Comparison of ENCODE assay signal across 2 cellular contexts in the genomic region with DNA sequence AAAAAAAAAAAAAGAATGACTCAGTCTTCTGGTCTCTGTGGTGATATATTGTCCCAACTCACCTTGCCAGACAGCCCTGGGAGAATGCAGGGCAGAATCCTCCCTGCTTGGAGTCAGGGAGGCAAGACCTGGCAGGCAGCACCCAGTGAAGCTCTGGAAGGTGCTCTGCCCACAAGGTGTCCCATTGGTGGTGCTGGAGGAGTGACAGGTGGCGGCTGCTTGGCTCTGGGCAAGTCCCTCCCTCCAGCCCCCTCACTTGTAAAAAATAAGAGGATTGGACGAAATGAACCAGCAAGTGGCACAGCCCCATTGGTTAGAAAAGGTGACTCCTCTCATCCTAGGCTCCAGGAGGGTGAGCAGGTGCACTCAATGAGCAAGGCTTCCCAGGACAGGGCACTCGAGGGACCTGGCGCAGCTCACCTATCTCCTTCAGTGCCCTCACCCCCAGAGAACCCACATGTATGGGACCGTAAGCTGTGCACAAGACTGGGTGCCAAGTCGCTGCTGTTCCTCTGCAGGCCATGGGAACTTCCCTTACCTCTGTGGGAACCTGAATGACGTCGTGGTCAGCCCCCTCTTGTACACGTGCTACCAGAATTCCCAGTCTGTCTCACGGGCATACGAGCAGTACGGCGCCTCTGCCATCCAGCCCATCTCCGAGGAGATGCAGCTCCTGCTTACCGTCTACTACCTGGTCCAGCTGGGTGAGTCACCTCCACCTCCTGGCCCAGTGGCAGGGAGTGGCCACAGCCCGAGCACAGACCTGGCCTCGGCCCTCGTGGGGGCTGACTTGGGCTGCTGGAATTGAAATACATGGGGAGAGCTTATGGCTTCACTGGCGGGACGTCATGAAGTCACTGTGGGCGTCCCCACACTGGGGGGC.
TF ChIP-seq lines count a peak whose summit lies in the region.

No MANE protein-coding gene starts in this region.

TF ChIP-seq in WTC11, 78 proteins besides CTCF, POLR2A, EP300 and RAD21:
- TF ChIP-seq SMAD4 (CRISPR knock-in tag; IDR thresholded peaks at IDR 0.05), result no peak

TF ChIP-seq in HepG2, 621 proteins besides CTCF, POLR2A, EP300 and RAD21 (continues in another document):
- TF ChIP-seq ESRRA (CRISPR knock-in tag; IDR thresholded peaks at IDR 0.05; ENCODE audit: low read depth), result no peak
- TF ChIP-seq, protein P1, sequence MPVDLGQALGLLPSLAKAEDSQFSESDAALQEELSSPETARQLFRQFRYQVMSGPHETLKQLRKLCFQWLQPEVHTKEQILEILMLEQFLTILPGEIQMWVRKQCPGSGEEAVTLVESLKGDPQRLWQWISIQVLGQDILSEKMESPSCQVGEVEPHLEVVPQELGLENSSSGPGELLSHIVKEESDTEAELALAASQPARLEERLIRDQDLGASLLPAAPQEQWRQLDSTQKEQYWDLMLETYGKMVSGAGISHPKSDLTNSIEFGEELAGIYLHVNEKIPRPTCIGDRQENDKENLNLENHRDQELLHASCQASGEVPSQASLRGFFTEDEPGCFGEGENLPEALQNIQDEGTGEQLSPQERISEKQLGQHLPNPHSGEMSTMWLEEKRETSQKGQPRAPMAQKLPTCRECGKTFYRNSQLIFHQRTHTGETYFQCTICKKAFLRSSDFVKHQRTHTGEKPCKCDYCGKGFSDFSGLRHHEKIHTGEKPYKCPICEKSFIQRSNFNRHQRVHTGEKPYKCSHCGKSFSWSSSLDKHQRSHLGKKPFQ (CRISPR knock-in tag; IDR thresholded peaks at IDR 0.05; ENCODE audit: insufficient replicate concordance), result no peak
- TF ChIP-seq SALL1 (CRISPR knock-in tag; IDR thresholded peaks at IDR 0.05), result no peak; the same call in 1 of the 2 replicates
- TF ChIP-seq PPARG (CRISPR knock-in tag; conservative IDR thresholded peaks at IDR 0.05), result no peak
- TF ChIP-seq ATF1 (CRISPR knock-in tag; IDR thresholded peaks at IDR 0.05), result no peak
- no peak for TF ChIP-seq ZNF772 (CRISPR knock-in tag; IDR thresholded peaks at IDR 0.05)
- TF ChIP-seq NFYB (CRISPR knock-in tag; IDR thresholded peaks at IDR 0.05), result no peak
- TF ChIP-seq ZNF225 (CRISPR knock-in tag; IDR thresholded peaks at IDR 0.05), result peak; percentile 46; the same call in 1 of the 2 replicates
- TF ChIP-seq ZFP1 (CRISPR knock-in tag; IDR thresholded peaks at IDR 0.05), result no peak
- TF ChIP-seq, protein P2, sequence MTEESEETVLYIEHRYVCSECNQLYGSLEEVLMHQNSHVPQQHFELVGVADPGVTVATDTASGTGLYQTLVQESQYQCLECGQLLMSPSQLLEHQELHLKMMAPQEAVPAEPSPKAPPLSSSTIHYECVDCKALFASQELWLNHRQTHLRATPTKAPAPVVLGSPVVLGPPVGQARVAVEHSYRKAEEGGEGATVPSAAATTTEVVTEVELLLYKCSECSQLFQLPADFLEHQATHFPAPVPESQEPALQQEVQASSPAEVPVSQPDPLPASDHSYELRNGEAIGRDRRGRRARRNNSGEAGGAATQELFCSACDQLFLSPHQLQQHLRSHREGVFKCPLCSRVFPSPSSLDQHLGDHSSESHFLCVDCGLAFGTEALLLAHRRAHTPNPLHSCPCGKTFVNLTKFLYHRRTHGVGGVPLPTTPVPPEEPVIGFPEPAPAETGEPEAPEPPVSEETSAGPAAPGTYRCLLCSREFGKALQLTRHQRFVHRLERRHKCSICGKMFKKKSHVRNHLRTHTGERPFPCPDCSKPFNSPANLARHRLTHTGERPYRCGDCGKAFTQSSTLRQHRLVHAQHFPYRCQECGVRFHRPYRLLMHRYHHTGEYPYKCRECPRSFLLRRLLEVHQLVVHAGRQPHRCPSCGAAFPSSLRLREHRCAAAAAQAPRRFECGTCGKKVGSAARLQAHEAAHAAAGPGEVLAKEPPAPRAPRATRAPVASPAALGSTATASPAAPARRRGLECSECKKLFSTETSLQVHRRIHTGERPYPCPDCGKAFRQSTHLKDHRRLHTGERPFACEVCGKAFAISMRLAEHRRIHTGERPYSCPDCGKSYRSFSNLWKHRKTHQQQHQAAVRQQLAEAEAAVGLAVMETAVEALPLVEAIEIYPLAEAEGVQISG (CRISPR knock-in tag; IDR thresholded peaks at IDR 0.05), result no peak
- peak; percentile 16 for TF ChIP-seq POLR2AphosphoS5 (IDR thresholded peaks at IDR 0.05; ENCODE audit: low read depth, low read length)
- TF ChIP-seq, protein P3, sequence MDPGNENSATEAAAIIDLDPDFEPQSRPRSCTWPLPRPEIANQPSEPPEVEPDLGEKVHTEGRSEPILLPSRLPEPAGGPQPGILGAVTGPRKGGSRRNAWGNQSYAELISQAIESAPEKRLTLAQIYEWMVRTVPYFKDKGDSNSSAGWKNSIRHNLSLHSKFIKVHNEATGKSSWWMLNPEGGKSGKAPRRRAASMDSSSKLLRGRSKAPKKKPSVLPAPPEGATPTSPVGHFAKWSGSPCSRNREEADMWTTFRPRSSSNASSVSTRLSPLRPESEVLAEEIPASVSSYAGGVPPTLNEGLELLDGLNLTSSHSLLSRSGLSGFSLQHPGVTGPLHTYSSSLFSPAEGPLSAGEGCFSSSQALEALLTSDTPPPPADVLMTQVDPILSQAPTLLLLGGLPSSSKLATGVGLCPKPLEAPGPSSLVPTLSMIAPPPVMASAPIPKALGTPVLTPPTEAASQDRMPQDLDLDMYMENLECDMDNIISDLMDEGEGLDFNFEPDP (CRISPR knock-in tag; conservative IDR thresholded peaks at IDR 0.05), result no peak
- TF ChIP-seq, protein P4, sequence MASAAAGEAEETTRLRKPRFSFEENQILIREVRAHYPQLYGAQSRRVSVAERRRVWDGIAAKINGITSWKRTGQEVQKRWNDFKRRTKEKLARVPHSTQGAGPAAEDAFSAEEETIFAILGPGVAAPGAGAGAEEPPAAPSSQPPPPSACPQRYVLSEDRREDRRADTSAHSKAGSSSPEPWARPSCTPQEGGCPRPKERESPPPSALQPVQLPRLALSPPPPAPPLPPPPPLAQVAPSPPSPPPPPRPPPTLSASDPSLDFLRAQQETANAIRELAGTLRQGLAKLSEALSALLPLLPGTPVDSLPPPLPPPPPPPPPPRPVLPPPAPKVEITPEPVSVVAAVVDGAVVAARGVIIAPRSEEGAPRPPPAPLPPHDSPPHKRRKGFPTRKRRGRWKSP (CRISPR knock-in tag; IDR thresholded peaks at IDR 0.05), result no peak
- TF ChIP-seq RORA (CRISPR knock-in tag; IDR thresholded peaks at IDR 0.05), result no peak
- TF ChIP-seq FOXM1 (CRISPR knock-in tag; IDR thresholded peaks at IDR 0.05), result no peak
- no peak for TF ChIP-seq ZNF326 (CRISPR knock-in tag; IDR thresholded peaks at IDR 0.05; ENCODE audit: borderline replicate concordance)
- TF ChIP-seq ZSCAN22 (CRISPR knock-in tag; IDR thresholded peaks at IDR 0.05), result no peak
- peak; percentile 85; the same call in 1 of the 2 replicates for TF ChIP-seq HOXA7 (CRISPR knock-in tag; IDR thresholded peaks at IDR 0.05)
- TF ChIP-seq, protein P5, sequence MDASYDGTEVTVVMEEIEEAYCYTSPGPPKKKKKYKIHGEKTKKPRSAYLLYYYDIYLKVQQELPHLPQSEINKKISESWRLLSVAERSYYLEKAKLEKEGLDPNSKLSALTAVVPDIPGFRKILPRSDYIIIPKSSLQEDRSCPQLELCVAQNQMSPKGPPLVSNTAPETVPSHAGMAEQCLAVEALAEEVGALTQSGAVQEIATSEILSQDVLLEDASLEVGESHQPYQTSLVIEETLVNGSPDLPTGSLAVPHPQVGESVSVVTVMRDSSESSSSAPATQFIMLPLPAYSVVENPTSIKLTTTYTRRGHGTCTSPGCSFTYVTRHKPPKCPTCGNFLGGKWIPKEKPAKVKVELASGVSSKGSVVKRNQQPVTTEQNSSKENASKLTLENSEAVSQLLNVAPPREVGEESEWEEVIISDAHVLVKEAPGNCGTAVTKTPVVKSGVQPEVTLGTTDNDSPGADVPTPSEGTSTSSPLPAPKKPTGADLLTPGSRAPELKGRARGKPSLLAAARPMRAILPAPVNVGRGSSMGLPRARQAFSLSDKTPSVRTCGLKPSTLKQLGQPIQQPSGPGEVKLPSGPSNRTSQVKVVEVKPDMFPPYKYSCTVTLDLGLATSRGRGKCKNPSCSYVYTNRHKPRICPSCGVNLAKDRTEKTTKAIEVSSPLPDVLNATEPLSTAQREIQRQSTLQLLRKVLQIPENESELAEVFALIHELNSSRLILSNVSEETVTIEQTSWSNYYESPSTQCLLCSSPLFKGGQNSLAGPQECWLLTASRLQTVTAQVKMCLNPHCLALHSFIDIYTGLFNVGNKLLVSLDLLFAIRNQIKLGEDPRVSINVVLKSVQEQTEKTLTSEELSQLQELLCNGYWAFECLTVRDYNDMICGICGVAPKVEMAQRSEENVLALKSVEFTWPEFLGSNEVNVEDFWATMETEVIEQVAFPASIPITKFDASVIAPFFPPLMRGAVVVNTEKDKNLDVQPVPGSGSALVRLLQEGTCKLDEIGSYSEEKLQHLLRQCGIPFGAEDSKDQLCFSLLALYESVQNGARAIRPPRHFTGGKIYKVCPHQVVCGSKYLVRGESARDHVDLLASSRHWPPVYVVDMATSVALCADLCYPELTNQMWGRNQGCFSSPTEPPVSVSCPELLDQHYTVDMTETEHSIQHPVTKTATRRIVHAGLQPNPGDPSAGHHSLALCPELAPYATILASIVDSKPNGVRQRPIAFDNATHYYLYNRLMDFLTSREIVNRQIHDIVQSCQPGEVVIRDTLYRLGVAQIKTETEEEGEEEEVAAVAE (CRISPR knock-in tag; IDR thresholded peaks at IDR 0.05; ENCODE audit: borderline replicate concordance), result no peak
- no peak for TF ChIP-seq NFRKB (IDR thresholded peaks at IDR 0.05)
- TF ChIP-seq ZNF775 (CRISPR knock-in tag; IDR thresholded peaks at IDR 0.05; ENCODE audit: borderline replicate concordance), result no peak
- TF ChIP-seq SP4 (CRISPR knock-in tag; IDR thresholded peaks at IDR 0.05), result peak; percentile 16; the same call in 1 of the 2 replicates
- no peak for TF ChIP-seq ZNF546 (CRISPR knock-in tag; conservative IDR thresholded peaks at IDR 0.05)
- peak; percentile 41; the same call in 1 of the 2 replicates for TF ChIP-seq REL (CRISPR knock-in tag; conservative IDR thresholded peaks at IDR 0.05)
- peak; percentile 63 for TF ChIP-seq AGO2 (optimal IDR thresholded peaks at IDR 0.05; ENCODE audit: low read depth, low read length)
- TF ChIP-seq POLR2G (IDR thresholded peaks at IDR 0.05; ENCODE audit: low read depth, low read length), result peak; percentile 47; the same call in 1 of the 2 replicates
- TF ChIP-seq MATR3 (CRISPR knock-in tag; IDR thresholded peaks at IDR 0.05), result no peak
- TF ChIP-seq, protein P6, sequence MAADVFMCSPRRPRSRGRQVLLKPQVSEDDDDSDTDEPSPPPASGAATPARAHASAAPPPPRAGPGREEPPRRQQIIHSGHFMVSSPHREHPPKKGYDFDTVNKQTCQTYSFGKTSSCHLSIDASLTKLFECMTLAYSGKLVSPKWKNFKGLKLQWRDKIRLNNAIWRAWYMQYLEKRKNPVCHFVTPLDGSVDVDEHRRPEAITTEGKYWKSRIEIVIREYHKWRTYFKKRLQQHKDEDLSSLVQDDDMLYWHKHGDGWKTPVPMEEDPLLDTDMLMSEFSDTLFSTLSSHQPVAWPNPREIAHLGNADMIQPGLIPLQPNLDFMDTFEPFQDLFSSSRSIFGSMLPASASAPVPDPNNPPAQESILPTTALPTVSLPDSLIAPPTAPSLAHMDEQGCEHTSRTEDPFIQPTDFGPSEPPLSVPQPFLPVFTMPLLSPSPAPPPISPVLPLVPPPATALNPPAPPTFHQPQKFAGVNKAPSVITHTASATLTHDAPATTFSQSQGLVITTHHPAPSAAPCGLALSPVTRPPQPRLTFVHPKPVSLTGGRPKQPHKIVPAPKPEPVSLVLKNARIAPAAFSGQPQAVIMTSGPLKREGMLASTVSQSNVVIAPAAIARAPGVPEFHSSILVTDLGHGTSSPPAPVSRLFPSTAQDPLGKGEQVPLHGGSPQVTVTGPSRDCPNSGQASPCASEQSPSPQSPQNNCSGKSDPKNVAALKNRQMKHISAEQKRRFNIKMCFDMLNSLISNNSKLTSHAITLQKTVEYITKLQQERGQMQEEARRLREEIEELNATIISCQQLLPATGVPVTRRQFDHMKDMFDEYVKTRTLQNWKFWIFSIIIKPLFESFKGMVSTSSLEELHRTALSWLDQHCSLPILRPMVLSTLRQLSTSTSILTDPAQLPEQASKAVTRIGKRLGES (CRISPR knock-in tag; IDR thresholded peaks at IDR 0.05; ENCODE audit: borderline replicate concordance), result no peak
- no peak for TF ChIP-seq PHF20 (CRISPR knock-in tag; IDR thresholded peaks at IDR 0.05)
- TF ChIP-seq ETV6 (CRISPR knock-in tag; conservative IDR thresholded peaks at IDR 0.05), result no peak
- no peak for TF ChIP-seq SOX5 (CRISPR knock-in tag; IDR thresholded peaks at IDR 0.05; ENCODE audit: borderline replicate concordance)
- no peak for TF ChIP-seq GLI4 (CRISPR knock-in tag; IDR thresholded peaks at IDR 0.05; ENCODE audit: borderline replicate concordance)
- TF ChIP-seq AKAP8 (CRISPR knock-in tag; IDR thresholded peaks at IDR 0.05), result 0 out of 2 replicates have a peak, but pooled peaks have one; percentile 62
- TF ChIP-seq ZNF446 (CRISPR knock-in tag; IDR thresholded peaks at IDR 0.05), result no peak
- no peak for TF ChIP-seq ZNF17 (CRISPR knock-in tag; IDR thresholded peaks at IDR 0.05)
- no peak for TF ChIP-seq ARNT (IDR thresholded peaks at IDR 0.05)
- TF ChIP-seq HOXA9 (CRISPR knock-in tag; IDR thresholded peaks at IDR 0.05; ENCODE audit: borderline replicate concordance), result 0 out of 2 replicates have a peak, but pooled peaks have one; percentile 31
- no peak for TF ChIP-seq ZNF792 (CRISPR knock-in tag; IDR thresholded peaks at IDR 0.05)
- TF ChIP-seq, protein P7, sequence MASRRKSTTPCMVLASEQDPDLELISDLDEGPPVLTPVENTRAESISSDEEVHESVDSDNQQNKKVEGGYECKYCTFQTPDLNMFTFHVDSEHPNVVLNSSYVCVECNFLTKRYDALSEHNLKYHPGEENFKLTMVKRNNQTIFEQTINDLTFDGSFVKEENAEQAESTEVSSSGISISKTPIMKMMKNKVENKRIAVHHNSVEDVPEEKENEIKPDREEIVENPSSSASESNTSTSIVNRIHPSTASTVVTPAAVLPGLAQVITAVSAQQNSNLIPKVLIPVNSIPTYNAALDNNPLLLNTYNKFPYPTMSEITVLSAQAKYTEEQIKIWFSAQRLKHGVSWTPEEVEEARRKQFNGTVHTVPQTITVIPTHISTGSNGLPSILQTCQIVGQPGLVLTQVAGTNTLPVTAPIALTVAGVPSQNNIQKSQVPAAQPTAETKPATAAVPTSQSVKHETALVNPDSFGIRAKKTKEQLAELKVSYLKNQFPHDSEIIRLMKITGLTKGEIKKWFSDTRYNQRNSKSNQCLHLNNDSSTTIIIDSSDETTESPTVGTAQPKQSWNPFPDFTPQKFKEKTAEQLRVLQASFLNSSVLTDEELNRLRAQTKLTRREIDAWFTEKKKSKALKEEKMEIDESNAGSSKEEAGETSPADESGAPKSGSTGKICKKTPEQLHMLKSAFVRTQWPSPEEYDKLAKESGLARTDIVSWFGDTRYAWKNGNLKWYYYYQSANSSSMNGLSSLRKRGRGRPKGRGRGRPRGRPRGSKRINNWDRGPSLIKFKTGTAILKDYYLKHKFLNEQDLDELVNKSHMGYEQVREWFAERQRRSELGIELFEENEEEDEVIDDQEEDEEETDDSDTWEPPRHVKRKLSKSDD (CRISPR knock-in tag; IDR thresholded peaks at IDR 0.05; ENCODE audit: low read depth), result no peak
- TF ChIP-seq ZSCAN21 (CRISPR knock-in tag; IDR thresholded peaks at IDR 0.05; ENCODE audit: borderline replicate concordance), result 0 out of 2 replicates have a peak, but pooled peaks have one; percentile 50
- TF ChIP-seq ZNF33A (CRISPR knock-in tag; IDR thresholded peaks at IDR 0.05; ENCODE audit: borderline replicate concordance), result no peak
- no peak for TF ChIP-seq ZNF891 (CRISPR knock-in tag; IDR thresholded peaks at IDR 0.05)
